In genomic region chr3:160450846-160451245, GRCh38 we compare ENCODE assay signal across 1 cellular context.
A peak's percentile ranks its signal among the peaks of the same experiment; 100 is the strongest.
TF ChIP-seq lines count a peak whose summit lies in the region.

No MANE protein-coding gene starts in this region.

TF ChIP-seq in IMR-90, 13 proteins besides CTCF, POLR2A, EP300 and RAD21:
- TF ChIP-seq CEBPB (IDR thresholded peaks at IDR 0.05; ENCODE audit: low read depth, low read length) (0 out of 2 replicates have a peak, but pooled peaks have one; percentile 23), MAFK (IDR thresholded peaks at IDR 0.05; ENCODE audit: low read depth, low read length) (peak; percentile 45; the same call in 1 of the 2 replicates), ELK1 (IDR thresholded peaks at IDR 0.05; ENCODE audit: borderline replicate concordance, low read depth, low read length) (no peak)
